In the genomic region with DNA sequence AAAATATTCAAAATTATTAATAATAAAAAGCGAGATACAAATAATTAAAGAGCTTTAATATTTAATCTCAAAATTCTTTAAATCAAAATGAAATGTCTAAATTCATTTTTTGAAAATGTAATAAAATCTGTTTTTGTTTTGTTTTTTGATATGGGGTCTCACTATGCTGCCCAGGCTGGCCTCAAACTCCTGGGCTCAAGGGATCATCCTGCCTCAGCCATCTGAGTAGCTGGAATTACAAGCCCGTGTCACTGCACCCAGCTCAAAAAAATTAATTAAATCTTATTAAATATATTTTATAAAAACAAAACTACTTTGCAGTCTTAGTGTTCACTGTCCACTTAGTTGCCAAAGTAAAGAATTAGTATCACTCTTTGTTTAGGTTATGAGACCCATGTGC, we compare ENCODE assay signal across 29 cellular contexts.
"Had no signal": no experiment of that assay in that cellular context is flagged by ENCODE, and none has a peak within 500 bp of the region (broad histone marks: within the 10 kb centered on the region; RNA-seq: fewer than 3 reads in every experiment).

No MANE protein-coding gene starts in this region.

- H3K9me3 ChIP-seq: stomach, suprapubic skin, testis, thoracic aorta, thyroid gland, tibial artery, tibial nerve, transverse colon, upper lobe of left lung, upper lobe of right lung, uterus, vagina had no signal

- H3K4me3 ChIP-seq: stomach, suprapubic skin, testis, thoracic aorta, thyroid gland, tibial artery, tibial nerve, transverse colon, upper lobe of left lung, upper lobe of right lung, uterus, vagina had no signal

- ATAC-seq: stimulated activated effector memory CD8-positive, alpha-beta T cell treated with anti-CD3 and anti-CD28 coated beads, Interleukin-12 subunit alpha, Interleukin-12 subunit beta, amount 100 ng/mL, for 72 hours; stimulated activated memory B cell treated with anti-CD40 and anti-IgM and Interleukin-4, amounts not matched to agents 10 μg/mL and 1 μg/mL and 100 μg/mL, for 72 hours; stimulated activated naive B cell treated with anti-CD40 and anti-IgM and Interleukin-4, amounts not matched to agents 10 μg/mL and 1 μg/mL and 100 μg/mL, for 72 hours; stimulated activated naive CD8-positive, alpha-beta T cell treated with anti-CD3 and anti-CD28 coated beads, Interleukin-15, amount 100 ng/mL, for 72 hours; stimulated activated naive CD8-positive, alpha-beta T cell treated with anti-CD3 and anti-CD28 coated beads, Interleukin-15, Interleukin-2, amounts not matched to agents 100 U/mL and 50 U/mL, for 24 hours; upper lobe of right lung had no signal

- H3K27me3 ChIP-seq: stomach, suprapubic skin, testis, thyroid gland, tibial artery, tibial nerve, transverse colon, upper lobe of left lung, upper lobe of right lung, uterus, vagina had no signal

- H3K4me1 ChIP-seq: stomach, suprapubic skin, testis, thyroid gland, tibial artery, tibial nerve, transverse colon, upper lobe of left lung, upper lobe of right lung, uterus, vagina had no signal

- H3K4me3 Mint-ChIP-seq: stimulated activated effector memory CD8-positive, alpha-beta T cell treated with anti-CD3 and anti-CD28 coated beads, Interleukin-12 subunit alpha, Interleukin-12 subunit beta, amount 100 ng/mL, for 72 hours; stimulated activated memory B cell treated with anti-CD40 and anti-IgM and Interleukin-4, amounts not matched to agents 10 μg/mL and 1 μg/mL and 100 μg/mL, for 72 hours; stimulated activated naive B cell treated with anti-CD40 and anti-IgM and Interleukin-4, amounts not matched to agents 10 μg/mL and 1 μg/mL and 100 μg/mL, for 72 hours; stimulated activated naive CD8-positive, alpha-beta T cell treated with anti-CD3 and anti-CD28 coated beads, Interleukin-15, amount 100 ng/mL, for 72 hours; stimulated activated naive CD8-positive, alpha-beta T cell treated with anti-CD3 and anti-CD28 coated beads, Interleukin-15, Interleukin-2, amounts not matched to agents 100 ng/mL and 50 ng/mL, for 24 hours; type B pancreatic cell had no signal

- H3K27ac ChIP-seq: stomach, suprapubic skin, testis, thoracic aorta, thyroid gland, tibial artery, tibial nerve, transverse colon, upper lobe of left lung, upper lobe of right lung, uterus, vagina had no signal

- H3K27ac Mint-ChIP-seq: stimulated activated effector memory CD8-positive, alpha-beta T cell treated with anti-CD3 and anti-CD28 coated beads, Interleukin-12 subunit alpha, Interleukin-12 subunit beta, amount 100 ng/mL, for 72 hours; stimulated activated memory B cell treated with anti-CD40 and anti-IgM and Interleukin-4, amounts not matched to agents 10 μg/mL and 1 μg/mL and 100 μg/mL, for 72 hours; stimulated activated naive B cell treated with anti-CD40 and anti-IgM and Interleukin-4, amounts not matched to agents 10 μg/mL and 1 μg/mL and 100 μg/mL, for 72 hours; stimulated activated naive CD8-positive, alpha-beta T cell treated with anti-CD3 and anti-CD28 coated beads, Interleukin-15, amount 100 ng/mL, for 72 hours; stimulated activated naive CD8-positive, alpha-beta T cell treated with anti-CD3 and anti-CD28 coated beads, Interleukin-15, Interleukin-2, amounts not matched to agents 100 ng/mL and 50 ng/mL, for 24 hours; type B pancreatic cell had no signal

- H3K9me3 Mint-ChIP-seq: stimulated activated effector memory CD8-positive, alpha-beta T cell treated with anti-CD3 and anti-CD28 coated beads, Interleukin-12 subunit alpha, Interleukin-12 subunit beta, amount 100 ng/mL, for 72 hours; stimulated activated memory B cell treated with anti-CD40 and anti-IgM and Interleukin-4, amounts not matched to agents 10 μg/mL and 1 μg/mL and 100 μg/mL, for 72 hours; stimulated activated naive B cell treated with anti-CD40 and anti-IgM and Interleukin-4, amounts not matched to agents 10 μg/mL and 1 μg/mL and 100 μg/mL, for 72 hours; stimulated activated naive CD8-positive, alpha-beta T cell treated with anti-CD3 and anti-CD28 coated beads, Interleukin-15, amount 100 ng/mL, for 72 hours; stimulated activated naive CD8-positive, alpha-beta T cell treated with anti-CD3 and anti-CD28 coated beads, Interleukin-15, Interleukin-2, amounts not matched to agents 100 ng/mL and 50 ng/mL, for 24 hours had no signal

- H3K36me3 ChIP-seq: transverse colon, uterus had no signal

- FAIRE-seq: urothelium cell line had no signal

- H3K27me3 Mint-ChIP-seq: stimulated activated memory B cell treated with anti-CD40 and anti-IgM and Interleukin-4, amounts not matched to agents 10 μg/mL and 1 μg/mL and 100 μg/mL, for 72 hours; stimulated activated naive CD8-positive, alpha-beta T cell treated with anti-CD3 and anti-CD28 coated beads, Interleukin-15, amount 100 ng/mL, for 72 hours; stimulated activated naive CD8-positive, alpha-beta T cell treated with anti-CD3 and anti-CD28 coated beads, Interleukin-15, Interleukin-2, amounts not matched to agents 100 ng/mL and 50 ng/mL, for 24 hours; type B pancreatic cell had no signal

- H3K4me1 Mint-ChIP-seq: stimulated activated effector memory CD8-positive, alpha-beta T cell treated with anti-CD3 and anti-CD28 coated beads, Interleukin-12 subunit alpha, Interleukin-12 subunit beta, amount 100 ng/mL, for 72 hours; stimulated activated memory B cell treated with anti-CD40 and anti-IgM and Interleukin-4, amounts not matched to agents 10 μg/mL and 1 μg/mL and 100 μg/mL, for 72 hours; stimulated activated naive B cell treated with anti-CD40 and anti-IgM and Interleukin-4, amounts not matched to agents 10 μg/mL and 1 μg/mL and 100 μg/mL, for 72 hours; stimulated activated naive CD8-positive, alpha-beta T cell treated with anti-CD3 and anti-CD28 coated beads, Interleukin-15, amount 100 ng/mL, for 72 hours had no signal

- DNase-seq: stimulated activated CD4-positive, alpha-beta T cell treated with anti-CD3 and anti-CD28 coated beads, Interleukin-2, amount 100 ng/mL, for 48 hours; stimulated activated CD4-positive, alpha-beta T cell treated with anti-CD3 and anti-CD28 coated beads, Interleukin-4, amount 100 ng/mL, for 1 hour; stimulated activated CD4-positive, alpha-beta T cell treated with anti-CD3 and anti-CD28 coated beads, Interleukin-4, amount 100 ng/mL, for 24 hours; stimulated activated CD4-positive, alpha-beta T cell treated with anti-CD3 and anti-CD28 coated beads, Interleukin-4, amount 100 ng/mL, for 4 hours; stimulated activated CD8-positive, alpha-beta memory T cell treated with anti-CD3 and anti-CD28 coated beads, Interleukin-4, amount 100 ng/mL, for 48 hours; stimulated activated naive B cell treated with anti-CD40 and anti-IgM and Interleukin-4, amounts not matched to agents 10 μg/mL and 1 μg/mL and 100 μg/mL, for 72 hours; stimulated activated naive CD4-positive, alpha-beta T cell; stimulated activated naive CD4-positive, alpha-beta T cell treated with Interleukin-2 at 50 U/mL for 16 hours; stimulated activated naive CD8-positive, alpha-beta T cell treated with anti-CD3 and anti-CD28 coated beads, Interleukin-15, amount 100 ng/mL, for 72 hours; stimulated activated naive CD8-positive, alpha-beta T cell treated with anti-CD3 and anti-CD28 coated beads, Interleukin-15, Interleukin-2, amounts not matched to agents 100 U/mL and 50 U/mL, for 24 hours; stomach; substantia nigra; testis; thyroid gland; tibial artery; transverse colon; trophoblast cell; upper lobe of left lung; upper lobe of right lung; uterus had no signal
